8 cellular contexts compared by ENCODE assay signal in the genomic region with DNA sequence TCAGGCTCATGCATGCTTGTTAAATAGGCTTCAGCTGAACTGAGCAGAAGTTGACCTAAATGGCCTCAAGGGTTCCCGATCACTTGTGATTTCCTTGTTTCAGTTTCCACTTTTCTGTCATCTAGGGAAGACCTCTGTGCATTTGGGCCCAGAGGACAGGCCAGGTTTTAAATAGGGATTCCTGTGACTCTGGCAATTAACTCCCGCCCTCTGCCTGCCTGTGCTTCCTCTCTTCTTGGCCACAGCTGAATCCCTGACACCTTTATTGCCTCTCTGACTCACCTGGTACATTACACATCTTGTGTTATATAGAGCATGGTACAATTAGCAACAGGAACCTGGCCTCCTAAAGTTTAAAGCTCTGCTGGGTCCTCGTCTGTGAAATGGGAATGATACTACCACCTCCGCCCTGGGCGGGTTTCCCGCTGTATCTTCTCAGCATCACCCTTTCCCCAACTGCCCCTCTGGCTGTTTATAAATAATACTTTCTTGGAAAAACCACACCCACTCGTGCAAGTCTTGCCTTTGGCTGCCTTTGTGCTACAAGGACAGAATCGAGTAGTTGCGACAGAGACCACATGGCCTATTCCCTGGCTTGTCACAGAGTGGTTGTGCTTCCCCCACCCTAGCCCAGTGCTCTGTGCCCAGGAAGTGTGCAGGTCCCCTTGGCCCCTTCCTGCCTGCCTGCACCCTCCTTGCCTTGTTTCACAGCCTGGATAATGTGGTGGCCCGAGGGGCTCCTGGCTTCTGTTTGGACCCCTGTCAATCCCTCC. TPM values are rescaled to one million over a fixed set of nuclear protein-coding genes. Genes with fewer than 3 reads are reported as not detected.
DNase-seq lines count a peak whose midpoint lies in the region; ATAC-seq and TF ChIP-seq lines count a peak whose summit lies in the region.

No MANE protein-coding gene starts in this region.

- peaks cover 15 to 16% of the 10 kb centered on the region in 2 donors for H3K4me1 ChIP-seq in breast epithelium

- H3K27me3 ChIP-seq in breast epithelium = no peaks in the 10 kb centered on the region

- intact Hi-C loops in breast epithelium (cut with DNase I; ENCODE audit: low total_unique reads) = loop anchor here (10.0 kb wide), 1 partner anchor 82 kb away; no protein-coding TSS in a partner anchor

- H3K4me3 ChIP-seq in breast epithelium = peak overlapping the region in 1 of 3 donors; percentile 33

- H3K27ac ChIP-seq in KOPT-K1 (ENCODE audit: low read depth, low read length, poor library complexity, severe bottlenecking) (peak overlapping the region; percentile 7), breast epithelium (peak overlapping the region; percentile 93 to 94)

- no peaks in the 10 kb centered on the region for H3K36me3 Mint-ChIP-seq in memory B cell
- no peaks in the 10 kb centered on the region for H3K36me3 Mint-ChIP-seq in HFFc6 (ENCODE audit: low read depth)

- no peak for TF ChIP-seq POLR2A in breast epithelium (IDR thresholded peaks at IDR 0.05)

- H3K36me3 ChIP-seq in KOPT-K1 (ENCODE audit: insufficient read depth, low read length) (no peaks in the 10 kb centered on the region), breast epithelium (no peaks in the 10 kb centered on the region)

- DNase-seq in AG08396 (ENCODE audit: low spot score) (peak; percentile 23), breast epithelium (ENCODE audit: low spot score in 2 of 2) (peak in 1 of 2 donors; percentile 70), memory B cell (ENCODE audit: low spot score in 2 of 2) (no peak), T-helper 9 cell (no peak), HFFc6 (no peak)
- DNase-seq in stimulated activated CD4-positive, alpha-beta T cell treated with anti-CD3 and anti-CD28 coated beads, Interleukin-2, amount 100 ng/mL, for 48 hours = no peak

- no peak for TF ChIP-seq CTCF in breast epithelium (IDR thresholded peaks at IDR 0.05)
- TF ChIP-seq CTCF in HFFc6 (IDR thresholded peaks at IDR 0.05) = no peak

- H3K9me3 ChIP-seq in KOPT-K1 (ENCODE audit: insufficient read depth, low read length, poor library complexity, severe bottlenecking) (no peaks in the 10 kb centered on the region), breast epithelium (no peaks in the 10 kb centered on the region)

- H3K4me3 Mint-ChIP-seq in memory B cell = no peak overlapping the region
- no peak overlapping the region for H3K4me3 Mint-ChIP-seq in HFFc6

- H3K9me3 Mint-ChIP-seq in memory B cell (no peaks in the 10 kb centered on the region), HFFc6 (no peaks in the 10 kb centered on the region)

- no peak overlapping the region for H3K27ac Mint-ChIP-seq in memory B cell
- no peak overlapping the region for H3K27ac Mint-ChIP-seq in HFFc6

- peaks cover under 1% of the 10 kb centered on the region for H3K27me3 Mint-ChIP-seq in memory B cell
- peaks cover 2% of the 10 kb centered on the region for H3K27me3 Mint-ChIP-seq in HFFc6 (ENCODE audit: insufficient read depth)

- H3K4me1 Mint-ChIP-seq in memory B cell (peaks cover 3% of the 10 kb centered on the region), HFFc6 (ENCODE audit: low read depth) (peaks cover 35% of the 10 kb centered on the region)

- peak; percentile 27 for ATAC-seq in memory B cell (ENCODE audit: low read depth)
- no peak for ATAC-seq in HG02885 (IDR thresholded peaks at IDR 0.05; ENCODE audit: poor library complexity, unreplicated experiment)

RNA-seq across cellular contexts. Expression of a gene that starts 8.0 kb away (rescaled TPM):
- total RNA-seq in breast epithelium = 10 to 100 TPM; 18.1 to 28.7 (median 22.3) TPM
- 1 to 10 TPM; 6.2 to 9.3 (median 8.5) TPM for total RNA-seq in HFFc6 (2021; fragmentation: NEBNext Ultra II Directional; extraction: Animal tissue kit (Norgen Biotek cat#: 25700))
